In the genomic region with DNA sequence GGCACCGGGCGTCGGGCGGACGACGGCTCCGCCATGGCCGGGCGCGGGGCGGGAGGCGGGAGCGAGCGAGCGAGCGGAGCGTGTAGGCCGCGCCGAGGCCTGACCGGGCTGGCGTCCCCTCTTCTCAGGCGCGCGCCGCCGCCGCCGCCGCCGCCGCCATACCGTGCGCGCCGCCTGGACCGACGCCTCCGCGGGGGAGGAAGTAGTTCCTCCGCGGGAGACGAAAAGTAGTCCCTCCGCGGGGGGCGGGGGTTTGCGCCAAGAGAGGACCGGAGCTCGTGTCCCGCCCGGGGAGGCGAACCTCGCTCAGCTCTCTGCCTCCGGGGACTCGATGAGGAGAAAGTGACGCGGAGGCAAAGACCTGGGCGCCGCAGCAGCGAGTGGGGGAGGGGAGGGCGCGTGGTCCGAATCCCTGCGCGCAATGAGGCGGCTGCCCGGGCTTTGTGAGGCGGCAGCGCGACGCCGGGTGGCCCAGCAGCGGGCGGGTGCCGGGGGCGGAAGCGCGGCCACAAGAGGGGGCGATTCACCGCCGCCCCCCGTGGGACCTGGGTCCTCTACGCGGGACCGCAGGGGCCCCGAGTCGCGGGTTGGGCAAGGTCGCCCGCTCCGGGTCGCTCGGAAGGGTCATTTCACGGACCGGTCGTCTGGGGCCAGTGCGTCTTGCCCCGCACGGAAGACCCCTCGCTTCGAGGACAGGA, we compare ENCODE assay signal across 8 cellular contexts. TPM values are rescaled to one million over a fixed set of nuclear protein-coding genes. Genes with fewer than 3 reads are reported as not detected.
DNase-seq lines count a peak whose midpoint lies in the region; ATAC-seq and TF ChIP-seq lines count a peak whose summit lies in the region.

Gene BRWD1 (minus strand): TSS at position 176 of the 698 bp plus-strand sequence. CDS start 141 bp downstream, at position 35.

- peak within 1 kb of the TSS; percentile 85 for H3K27ac ChIP-seq in CD4-positive, CD25-positive, alpha-beta regulatory T cell (ENCODE audit: insufficient read depth, low read length, poor library complexity, severe bottlenecking)

- peak within 1 kb of the TSS; percentile 94 to 97 (median 97) for H3K27ac Mint-ChIP-seq in CD4-positive, CD25-positive, alpha-beta regulatory T cell
- H3K27ac Mint-ChIP-seq in endothelial cell (ENCODE audit: unreplicated experiment): peak within 1 kb of the TSS; percentile 97

- H3K27me3 Mint-ChIP-seq in CD4-positive, CD25-positive, alpha-beta regulatory T cell: peaks cover 14% of the 10 kb centered on the region
- H3K27me3 Mint-ChIP-seq in endothelial cell (ENCODE audit: unreplicated experiment): peaks cover 12% of the 10 kb centered on the region

- H3K9me3 ChIP-seq in CD4-positive, CD25-positive, alpha-beta regulatory T cell (ENCODE audit: control insufficient read depth in 2 of 2, low read length in 2 of 2): no peaks in the 10 kb centered on the region

- H3K4me3 Mint-ChIP-seq in CD4-positive, CD25-positive, alpha-beta regulatory T cell: peak within 1 kb of the TSS; percentile 90 to 98 (median 92)
- H3K4me3 Mint-ChIP-seq in endothelial cell (ENCODE audit: unreplicated experiment): peak within 1 kb of the TSS; percentile 98

- no peaks in the 10 kb centered on the region for H3K27me3 ChIP-seq in CD4-positive, CD25-positive, alpha-beta regulatory T cell (ENCODE audit: control insufficient read depth, insufficient read depth, low read length)

- peak within 1 kb of the TSS; percentile 86 for H3K4me3 ChIP-seq in CD4-positive, CD25-positive, alpha-beta regulatory T cell (ENCODE audit: low read depth, low read length)

- peaks cover 15% of the 10 kb centered on the region for H3K36me3 ChIP-seq in CD4-positive, CD25-positive, alpha-beta regulatory T cell (ENCODE audit: control insufficient read depth, insufficient read depth, low read length)

- TF ChIP-seq CTCF in endothelial cell (IDR thresholded peaks at IDR 0.05; ENCODE audit: unreplicated experiment): no peak

- peaks cover 40% of the 10 kb centered on the region for H3K4me1 ChIP-seq in CD4-positive, CD25-positive, alpha-beta regulatory T cell (ENCODE audit: control insufficient read depth, insufficient read depth, low read length, poor library complexity, severe bottlenecking)

- peaks cover 7 to 53% (median 40%) of the 10 kb centered on the region in 4 donors for H3K4me1 Mint-ChIP-seq in CD4-positive, CD25-positive, alpha-beta regulatory T cell
- peaks cover 14% of the 10 kb centered on the region for H3K4me1 Mint-ChIP-seq in endothelial cell (ENCODE audit: unreplicated experiment)

- peaks cover 0 to 5% (median 0%) of the 10 kb centered on the region in 7 donors for H3K9me3 Mint-ChIP-seq in CD4-positive, CD25-positive, alpha-beta regulatory T cell
- H3K9me3 Mint-ChIP-seq in endothelial cell (ENCODE audit: unreplicated experiment): no peaks in the 10 kb centered on the region

- H3K36me3 Mint-ChIP-seq in CD4-positive, CD25-positive, alpha-beta regulatory T cell: peaks cover 15% of the 10 kb centered on the region
- H3K36me3 Mint-ChIP-seq in endothelial cell (ENCODE audit: low read depth, unreplicated experiment): peaks cover 22% of the 10 kb centered on the region

- peak; percentile 52 to 55 for ATAC-seq in CD4-positive, CD25-positive, alpha-beta regulatory T cell (ENCODE audit: low read depth in 2 of 2)
- peak; percentile 48 for ATAC-seq in GM19372 (IDR thresholded peaks at IDR 0.05; ENCODE audit: low read depth, unreplicated experiment)

- peak; percentile 68 to 91 (median 88) for DNase-seq in CD4-positive, CD25-positive, alpha-beta regulatory T cell
- DNase-seq in HK-2 (ENCODE audit: unreplicated experiment) (peak; percentile 75), NOMO-1 treated with dmso at 0.1 percent for 144 hours (lab: John Stamatoyannopoulos, UW; ENCODE audit: unreplicated experiment) (peak; percentile 60), endothelial cell (ENCODE audit: low spot score) (peak; percentile 80), midbrain (lab: John Stamatoyannopoulos, UW) (peak; percentile 87)
- DNase-seq in activated CD8-positive, alpha-beta memory T cell treated with anti-CD3 and anti-CD28 coated beads, Interleukin-2, amount 50 U/mL, for 1 hour (ENCODE audit: extremely low read depth): peak; percentile 45
- DNase-seq in stimulated activated CD8-positive, alpha-beta memory T cell treated with anti-CD3 and anti-CD28 coated beads, Interleukin-2, amount 100 ng/mL, for 1 hour (ENCODE audit: low read depth in 2 of 2): peak; percentile 44 to 65

RNA-seq across cellular contexts. Expression of gene BRWD1, which starts in this region (rescaled TPM):
- 110 TPM for total RNA-seq in CD4-positive, CD25-positive, alpha-beta regulatory T cell
- polyA plus RNA-seq in CD4-positive, CD25-positive, alpha-beta regulatory T cell: 10 to 100 TPM; 33.9 to 44.1 (median 41.1) TPM
- 43.8 TPM for total RNA-seq in endothelial cell (ENCODE audit: unreplicated experiment)

Comparison
In these comparisons a context has a peak if more than half of its experiments do, and no peak if none do; other contexts are left out.
1. Peak in every context shown above with its lines: DNase-seq, ATAC-seq, H3K4me3 ChIP-seq and H3K27ac ChIP-seq.